17 cellular contexts compared by ENCODE assay signal in the genomic region with DNA sequence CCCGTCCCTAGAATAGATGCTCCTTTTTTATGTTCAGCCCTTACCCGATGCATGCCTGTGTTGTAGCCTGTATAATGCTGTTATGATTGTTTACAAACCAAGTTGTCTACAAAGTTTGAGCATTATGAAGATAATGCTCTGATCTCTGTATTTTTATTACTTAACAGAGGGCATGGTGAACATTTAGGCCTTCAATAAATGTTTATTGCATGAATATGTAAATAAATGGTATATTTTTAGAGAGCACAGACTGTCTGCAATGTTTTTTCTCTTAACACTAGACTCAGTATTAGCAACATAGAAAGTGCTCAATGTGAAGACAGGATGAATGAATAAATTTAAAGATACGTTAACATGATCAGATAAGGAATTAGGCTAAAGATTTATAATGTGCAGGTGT.
DNase-seq lines count a peak whose midpoint lies in the region; ATAC-seq and TF ChIP-seq lines count a peak whose summit lies in the region.
"Had no signal": no experiment of that assay in that cellular context is flagged by ENCODE, and none has a peak within 500 bp of the region (broad histone marks: within the 10 kb centered on the region; RNA-seq: fewer than 3 reads in every experiment).

No MANE protein-coding gene starts in this region.

- H3K4me3 ChIP-seq in BLaER1 (no peak overlapping the region), KMS-11 (IDR thresholded peaks at IDR 0.05; ENCODE audit: insufficient read depth, low read depth, low read length) (no peak overlapping the region), prostate gland (no peak overlapping the region), BE2C (ENCODE audit: low read depth, low read length) (no peak overlapping the region)
- H3K4me3 ChIP-seq: ascending aorta, testis had no signal

- no peak overlapping the region for H2AFZ ChIP-seq in KMS-11 (ENCODE audit: low read depth)

- H3K9me3 ChIP-seq in BLaER1 (no peaks in the 10 kb centered on the region), prostate gland (no peaks in the 10 kb centered on the region), BE2C (no peaks in the 10 kb centered on the region)
- H3K9me3 ChIP-seq: ascending aorta, testis had no signal

- no peaks in the 10 kb centered on the region for H3K27me3 ChIP-seq in BLaER1
- no peaks in the 10 kb centered on the region for H3K27me3 ChIP-seq in KMS-11 (ENCODE audit: insufficient read depth, low read depth)
- no peaks in the 10 kb centered on the region for H3K27me3 ChIP-seq in prostate gland (replicated peaks; ENCODE audit: insufficient read depth)
- H3K27me3 ChIP-seq in BE2C = no peaks in the 10 kb centered on the region
- H3K27me3 ChIP-seq: ascending aorta, testis had no signal

- H3K9ac ChIP-seq in BLaER1 (no peak overlapping the region), KMS-11 (no peak overlapping the region; the same call in 1 of the 2 replicates)

- peaks cover 73% of the 10 kb centered on the region for H4K20me1 ChIP-seq in BLaER1
- H4K20me1 ChIP-seq in KMS-11 (ENCODE audit: insufficient read depth) = no peaks in the 10 kb centered on the region

- WGBS in prostate gland = 35% methylated on average over 3 of the region's 3 CpGs

- H3K4me1 ChIP-seq in BLaER1 (peaks cover 33% of the 10 kb centered on the region), KMS-11 (ENCODE audit: low read depth, poor library complexity, severe bottlenecking) (peaks cover 50% of the 10 kb centered on the region), prostate gland (replicated peaks) (no peaks in the 10 kb centered on the region), BE2C (peaks cover 8% of the 10 kb centered on the region)
- H3K4me1 ChIP-seq: testis had no signal

- no peak for TF ChIP-seq CTCF in KMS-11 (conservative IDR thresholded peaks at IDR 0.05; ENCODE audit: low read depth, low read length)
- TF ChIP-seq CTCF in prostate gland (IDR thresholded peaks at IDR 0.05) = no peak
- TF ChIP-seq CTCF in BE2C (IDR thresholded peaks at IDR 0.05; ENCODE audit: low read depth, low read length) = no peak

- ATAC-seq in GM21423 (IDR thresholded peaks at IDR 0.05; ENCODE audit: unreplicated experiment) (no peak), GM21786 (IDR thresholded peaks at IDR 0.05; ENCODE audit: unreplicated experiment) (no peak)
- ATAC-seq: activated CD8-positive, alpha-beta memory T cell treated with anti-CD3 and anti-CD28 coated beads, Interleukin-2, amount 10 ng/mL, durations not matched to agents 7 days and 5 days; activated naive CD4-positive, alpha-beta T cell treated with anti-CD3 and anti-CD28 coated beads, Interleukin-2, amount 50 U/mL, for 72 hours had no signal

- TF ChIP-seq POLR2A in prostate gland (IDR thresholded peaks at IDR 0.05) = no peak

- intact Hi-C loops in prostate gland (cut with DNase I) = no loop called here

- DNase-seq in caudate nucleus (lab: John Stamatoyannopoulos, UW) (no peak), prostate gland (ENCODE audit: low spot score) (no peak), OCI-M1 (lab: John Stamatoyannopoulos, UW) (no peak), BE2C (no peak)
- DNase-seq: activated CD4-positive, alpha-beta T cell treated with anti-CD3 and anti-CD28 coated beads for 4 hours; activated CD8-positive, alpha-beta memory T cell treated with anti-CD3 and anti-CD28 coated beads, Interleukin-2, amount 10 ng/mL, durations not matched to agents 7 days and 5 days; CD8-positive, alpha-beta memory T cell; stimulated activated CD8-positive, alpha-beta memory T cell treated with anti-CD3 and anti-CD28 coated beads, Interleukin-4, amount 100 ng/mL, for 48 hours; SW 1271 had no signal

- H3K79me2 ChIP-seq in KMS-11 (ENCODE audit: insufficient read depth, low read depth) = no peaks in the 10 kb centered on the region

- H3K4me2 ChIP-seq in BLaER1 = peak overlapping the region; percentile 67
- H3K4me2 ChIP-seq in KMS-11 = peak overlapping the region; percentile 75

- H3K27ac ChIP-seq in BLaER1 (no peak overlapping the region), KMS-11 (peak overlapping the region; percentile 83), caudate nucleus (ENCODE audit: low read depth, low read length) (peak overlapping the region; percentile 47), prostate gland (peak overlapping the region; percentile 59)
- H3K27ac ChIP-seq: HL-60 had no signal

- H3K36me3 ChIP-seq in BLaER1 (no peaks in the 10 kb centered on the region), KMS-11 (ENCODE audit: insufficient read depth) (no peaks in the 10 kb centered on the region), prostate gland (no peaks in the 10 kb centered on the region), BE2C (no peaks in the 10 kb centered on the region)
- H3K36me3 ChIP-seq: ascending aorta had no signal
